34 cellular contexts compared by ENCODE assay signal in genomic region chr7:28318126-28318762, GRCh38.
"Had no signal": no experiment of that assay in that cellular context is flagged by ENCODE, and none has a peak within 500 bp of the region (broad histone marks: within the 10 kb centered on the region; RNA-seq: fewer than 3 reads in every experiment).

No MANE protein-coding gene starts in this region.

- H3K36me3 ChIP-seq: adrenal gland, neural progenitor cell, transverse colon had no signal

- H3K9me3 Mint-ChIP-seq: activated CD4-positive, alpha-beta memory T cell treated with anti-CD3 and anti-CD28 coated beads for 36 hours; activated naive CD4-positive, alpha-beta T cell treated with anti-CD3 and anti-CD28 coated beads for 36 hours; activated naive CD8-positive, alpha-beta T cell treated with anti-CD3 and anti-CD28 coated beads for 36 hours; effector memory CD8-positive, alpha-beta T cell; immature natural killer cell; mesothelial cell of epicardium; naive thymus-derived CD4-positive, alpha-beta T cell; neural progenitor cell; T-helper 1 cell treated with Interleukin-12 subunit alpha and Interleukin-12 subunit beta and Interleukin-4 antibody, amounts not matched to agents 30 μg/mL and 1 μg/mL, for 36 hours had no signal

- H3K4me3 Mint-ChIP-seq: activated CD4-positive, alpha-beta memory T cell treated with anti-CD3 and anti-CD28 coated beads for 36 hours; activated naive CD4-positive, alpha-beta T cell treated with anti-CD3 and anti-CD28 coated beads for 36 hours; activated naive CD8-positive, alpha-beta T cell treated with anti-CD3 and anti-CD28 coated beads for 36 hours; effector memory CD8-positive, alpha-beta T cell; immature natural killer cell; mesothelial cell of epicardium; naive thymus-derived CD4-positive, alpha-beta T cell; neural progenitor cell; T-helper 1 cell treated with Interleukin-12 subunit alpha and Interleukin-12 subunit beta and Interleukin-4 antibody, amounts not matched to agents 30 μg/mL and 1 μg/mL, for 36 hours had no signal

- H3K79me2 ChIP-seq: parathyroid adenoma had no signal

- H3K4me1 Mint-ChIP-seq: immature natural killer cell, neural progenitor cell had no signal

- H3K9me3 ChIP-seq: adrenal gland, body of pancreas, psoas muscle, testis, transverse colon had no signal

- H3K27me3 ChIP-seq: body of pancreas, neural progenitor cell, testis had no signal

- FAIRE-seq: kidney, TTC549 had no signal

- H3K36me3 Mint-ChIP-seq: activated CD4-positive, alpha-beta memory T cell treated with anti-CD3 and anti-CD28 coated beads for 36 hours; activated naive CD8-positive, alpha-beta T cell treated with anti-CD3 and anti-CD28 coated beads for 36 hours; immature natural killer cell; mesothelial cell of epicardium; naive thymus-derived CD4-positive, alpha-beta T cell; neural progenitor cell had no signal

- H3K4me1 ChIP-seq: body of pancreas, neural progenitor cell, parathyroid adenoma, psoas muscle, transverse colon had no signal

- ATAC-seq: body of pancreas; effector memory CD8-positive, alpha-beta T cell; naive thymus-derived CD4-positive, alpha-beta T cell; psoas muscle had no signal

- H3K9ac ChIP-seq: neural progenitor cell, parathyroid adenoma had no signal

- H3K4me3 ChIP-seq: adrenal gland, body of pancreas, coronary artery, neural progenitor cell, psoas muscle, testis, transverse colon had no signal

- H3K27ac Mint-ChIP-seq: activated CD4-positive, alpha-beta memory T cell treated with anti-CD3 and anti-CD28 coated beads for 36 hours; activated naive CD4-positive, alpha-beta T cell treated with anti-CD3 and anti-CD28 coated beads for 36 hours; activated naive CD8-positive, alpha-beta T cell treated with anti-CD3 and anti-CD28 coated beads for 36 hours; effector memory CD8-positive, alpha-beta T cell; immature natural killer cell; mesothelial cell of epicardium; naive thymus-derived CD4-positive, alpha-beta T cell; neural progenitor cell; T-helper 1 cell treated with Interleukin-12 subunit alpha and Interleukin-12 subunit beta and Interleukin-4 antibody, amounts not matched to agents 30 μg/mL and 1 μg/mL, for 36 hours had no signal

- H3K4me2 ChIP-seq: neural progenitor cell had no signal

- H2AFZ ChIP-seq: neural progenitor cell, parathyroid adenoma had no signal

- H3K27ac ChIP-seq: adrenal gland, body of pancreas, coronary artery, neural progenitor cell, parathyroid adenoma, psoas muscle, testis, transverse colon, VCaP had no signal

- DNase-seq: activated CD4-positive, alpha-beta memory T cell treated with anti-CD3 and anti-CD28 coated beads for 36 hours; activated CD4-positive, alpha-beta T cell treated with anti-CD3 and anti-CD28 coated beads for 48 hours; activated CD8-positive, alpha-beta memory T cell treated with anti-CD3 and anti-CD28 coated beads, Interleukin-2, amount 50 U/mL, for 4 hours; activated effector memory CD4-positive, alpha-beta T cell treated with Interleukin-2 at 50 U/mL for 16 hours; activated naive CD4-positive, alpha-beta T cell treated with anti-CD3 and anti-CD28 coated beads for 36 hours; activated naive CD8-positive, alpha-beta T cell treated with anti-CD3 and anti-CD28 coated beads for 36 hours; activated T-cell treated with anti-CD3 and anti-CD28 coated beads, Interleukin-2, amount 50 U/mL, for 48 hours; adrenal gland; aorta; body of pancreas; effector memory CD8-positive, alpha-beta T cell; erythroblast; foreskin fibroblast; head of caudate nucleus; hippocampal formation; immature natural killer cell; kidney; naive thymus-derived CD4-positive, alpha-beta T cell; occipital lobe; psoas muscle; stimulated activated CD4-positive, alpha-beta T cell treated with anti-CD3 and anti-CD28 coated beads, Interleukin-15, amount 100 ng/mL, for 24 hours; stimulated activated CD4-positive, alpha-beta T cell treated with anti-CD3 and anti-CD28 coated beads, Interleukin-2, amount 100 ng/mL, for 24 hours; stimulated activated naive CD4-positive, alpha-beta T cell; SW 1271; T-helper 9 cell; testis; transverse colon had no signal
